In genomic region chr19:43562211-43562697, GRCh38 we compare ENCODE assay signal across 9 cellular contexts. TPM values are rescaled to one million over a fixed set of nuclear protein-coding genes. Genes with fewer than 3 reads are reported as not detected.
DNase-seq lines count a peak whose midpoint lies in the region; ATAC-seq and TF ChIP-seq lines count a peak whose summit lies in the region.
"Had no signal": no experiment of that assay in that cellular context is flagged by ENCODE, and none has a peak within 500 bp of the region (broad histone marks: within the 10 kb centered on the region; RNA-seq: fewer than 3 reads in every experiment).

No MANE protein-coding gene starts in this region.

- H3K27me3 ChIP-seq in BLaER1: no peaks in the 10 kb centered on the region
- no peaks in the 10 kb centered on the region for H3K27me3 ChIP-seq in HL-60 (ENCODE audit: insufficient read depth, poor library complexity, severe bottlenecking)
- no peaks in the 10 kb centered on the region for H3K27me3 ChIP-seq in naive thymus-derived CD4-positive, alpha-beta T cell (ENCODE audit: control insufficient read depth in 2 of 2, insufficient read depth in 2 of 2, low read length in 2 of 2)

- TF ChIP-seq CTCF in HL-60 (IDR thresholded peaks at IDR 0.05; ENCODE audit: insufficient read depth, low read length) (no peak), brain (conservative IDR thresholded peaks at IDR 0.05) (no peak), mesothelial cell of epicardium (IDR thresholded peaks at IDR 0.05; ENCODE audit: unreplicated experiment) (no peak)

- peak in 1 of 2 experiments; percentile 55 for DNase-seq in HL-60 (ENCODE audit: low read depth in 1 of 2, low spot score in 1 of 2)
- peak in 3 of 9 donors; percentile 8 to 20 (median 16) for DNase-seq in naive thymus-derived CD4-positive, alpha-beta T cell
- DNase-seq in COR-L47 (lab: John Stamatoyannopoulos, UW): no peak
- no peak for DNase-seq in mesothelial cell of epicardium (ENCODE audit: low spot score in 2 of 2, unreplicated experiment in 2 of 2)
- no peak for DNase-seq in mucosa of gallbladder (ENCODE audit: low spot score)

- POLR2A ChIA-PET in naive thymus-derived CD4-positive, alpha-beta T cell (lab: Charles Lee): interaction anchor here (2.8 to 5.8 kb wide), 2 partner anchors 12 to 33 kb away, joined by 12 to 46 read pairs; partner anchors contain the start of genes IRGQ, PINLYP, XRCC1 and ZNF576

- H3K4me1 Mint-ChIP-seq in brain (peaks cover 6% of the 10 kb centered on the region), mesothelial cell of epicardium (no peaks in the 10 kb centered on the region)
- peaks cover 33 to 67% (median 63%) of the 10 kb centered on the region in 7 donors for H3K4me1 Mint-ChIP-seq in naive thymus-derived CD4-positive, alpha-beta T cell

- H3K27ac Mint-ChIP-seq in brain (peak overlapping the region in 4 of 5 experiments; percentile 51 to 100 (median 56)), mesothelial cell of epicardium (no peak overlapping the region)
- peak overlapping the region; percentile 75 to 99 (median 96) for H3K27ac Mint-ChIP-seq in naive thymus-derived CD4-positive, alpha-beta T cell
- H3K27ac Mint-ChIP-seq: progenitor cell of endocrine pancreas had no signal

- H3K27ac ChIP-seq in BLaER1 (peak overlapping the region; percentile 95), HL-60 (replicated peaks) (peak overlapping the region; percentile 81)
- peak overlapping the region; percentile 79 for H3K27ac ChIP-seq in naive thymus-derived CD4-positive, alpha-beta T cell (ENCODE audit: low read depth, low read length)

- H3K9me3 Mint-ChIP-seq in brain (peaks cover 0 to 4% (median 0%) of the 10 kb centered on the region in 5 experiments), mesothelial cell of epicardium (no peaks in the 10 kb centered on the region)
- H3K9me3 Mint-ChIP-seq in naive thymus-derived CD4-positive, alpha-beta T cell: no peaks in the 10 kb centered on the region

- no peaks in the 10 kb centered on the region for H3K9me3 ChIP-seq in BLaER1
- H3K9me3 ChIP-seq in naive thymus-derived CD4-positive, alpha-beta T cell (ENCODE audit: control insufficient read depth in 2 of 3, low read length in 3 of 3): no peaks in the 10 kb centered on the region

- intact Hi-C loops in naive thymus-derived CD4-positive, alpha-beta T cell (cut with micrococcal nuclease): loop anchor here (1.0 to 2.0 kb wide), 4 partner anchors 13 to 34 kb away; partner anchors contain the start of genes PINLYP (in 2 of the 2), XRCC1 (in 2 of the 2), ZNF575 (in 2 of the 2) and IRGQ (in 1 of the 2)

- H3K4me3 ChIP-seq in BLaER1 (peak overlapping the region; percentile 14; the same call in 1 of the 2 replicates), HL-60 (replicated peaks; ENCODE audit: insufficient read depth, low read length) (no peak overlapping the region)
- peak overlapping the region; percentile 32 for H3K4me3 ChIP-seq in naive thymus-derived CD4-positive, alpha-beta T cell (ENCODE audit: low read length)

- H3K4me1 ChIP-seq in BLaER1: peaks cover 82% of the 10 kb centered on the region
- H3K4me1 ChIP-seq in naive thymus-derived CD4-positive, alpha-beta T cell (ENCODE audit: control insufficient read depth in 2 of 2, insufficient read depth in 2 of 2, low read length in 2 of 2): peaks cover 31 to 40% of the 10 kb centered on the region in 2 donors

- CTCF ChIA-PET in naive thymus-derived CD4-positive, alpha-beta T cell (lab: Charles Lee): interaction anchor here (1.1 to 2.2 kb wide), 2 partner anchors 22 to 32 kb away, joined by 4 to 8 read pairs; no protein-coding TSS in a partner anchor

- H3K4me2 ChIP-seq in BLaER1: peak overlapping the region; percentile 87

- peaks cover 17% of the 10 kb centered on the region for H3K36me3 ChIP-seq in BLaER1
- peaks cover 0 to 23% (median 0%) of the 10 kb centered on the region in 3 experiments for H3K36me3 ChIP-seq in naive thymus-derived CD4-positive, alpha-beta T cell (ENCODE audit: control insufficient read depth in 2 of 3, insufficient read depth in 3 of 3, low read length in 3 of 3)

- H3K4me3 Mint-ChIP-seq in brain (peak overlapping the region in 1 of 5 experiments; percentile 10), mesothelial cell of epicardium (no peak overlapping the region)
- peak overlapping the region; percentile 63 to 97 (median 87) for H3K4me3 Mint-ChIP-seq in naive thymus-derived CD4-positive, alpha-beta T cell

- H3K27me3 Mint-ChIP-seq in brain (no peaks in the 10 kb centered on the region), mesothelial cell of epicardium (ENCODE audit: low read depth) (no peaks in the 10 kb centered on the region)
- H3K27me3 Mint-ChIP-seq in naive thymus-derived CD4-positive, alpha-beta T cell: no peaks in the 10 kb centered on the region
- H3K27me3 Mint-ChIP-seq: progenitor cell of endocrine pancreas had no signal

- H3K9ac ChIP-seq in BLaER1: peak overlapping the region; percentile 63

- H4K20me1 ChIP-seq in BLaER1: no peaks in the 10 kb centered on the region

- peaks cover 50% of the 10 kb centered on the region for H3K36me3 Mint-ChIP-seq in brain
- H3K36me3 Mint-ChIP-seq in naive thymus-derived CD4-positive, alpha-beta T cell: peaks cover 0 to 31% (median 9%) of the 10 kb centered on the region in 5 donors
- H3K36me3 Mint-ChIP-seq in mesothelial cell of epicardium: peaks cover 28% of the 10 kb centered on the region

- peak; percentile 8 for ATAC-seq in naive thymus-derived CD4-positive, alpha-beta T cell
- ATAC-seq in GM18498 (IDR thresholded peaks at IDR 0.05; ENCODE audit: unreplicated experiment): no peak

RNA-seq across cellular contexts. Expression of gene XRCC1, which starts 13.1 kb away (rescaled TPM):
- polyA plus RNA-seq in brain (ENCODE audit: insufficient read depth, low read depth, low replicate concordance): 73.4 TPM
- 10 to 100 TPM; 32.0 to 36.1 (median 35.4) TPM for total RNA-seq in naive thymus-derived CD4-positive, alpha-beta T cell
- polyA plus RNA-seq in naive thymus-derived CD4-positive, alpha-beta T cell: 10 to 100 TPM; 27.2 to 34.8 TPM
- total RNA-seq in mesothelial cell of epicardium (52.3 to 58.5 TPM (median 56.1 TPM) in 3 replicates), mucosa of gallbladder (33.6 TPM)

RNA-seq across cellular contexts. Expression of gene PINLYP, which starts 13.3 kb away (rescaled TPM):
- polyA plus RNA-seq in brain (ENCODE audit: insufficient read depth, low read depth, low replicate concordance): 22.6 TPM
- 1 to 10 TPM in 2 of 5 experiments, under 1 TPM in 3; 0.27 to 5.8 (median 0.59) TPM for total RNA-seq in naive thymus-derived CD4-positive, alpha-beta T cell
- under 1 TPM in 1 of 2 donors, not detected in 1; 0.49 TPM for polyA plus RNA-seq in naive thymus-derived CD4-positive, alpha-beta T cell
- total RNA-seq in mesothelial cell of epicardium: 12.6 to 14.5 TPM (median 13.8 TPM) in 3 replicates
- 13.3 TPM for total RNA-seq in mucosa of gallbladder

RNA-seq across cellular contexts. Expression of gene ZNF575, which starts 29.3 kb away (rescaled TPM):
- polyA plus RNA-seq in brain (ENCODE audit: insufficient read depth, low read depth, low replicate concordance): 4.1 TPM
- 10 to 100 TPM in 2 of 5 experiments, 1 to 10 TPM in 3; 4.5 to 10.7 (median 5.6) TPM for total RNA-seq in naive thymus-derived CD4-positive, alpha-beta T cell
- 1 to 10 TPM; 2.7 to 3.5 TPM for polyA plus RNA-seq in naive thymus-derived CD4-positive, alpha-beta T cell
- total RNA-seq in mesothelial cell of epicardium: 2.3 to 2.8 TPM (median 2.6 TPM) in 3 replicates
- 4.1 TPM for total RNA-seq in mucosa of gallbladder

RNA-seq across cellular contexts. Expression of gene IRGQ, which starts 33.7 kb away (rescaled TPM):
- polyA plus RNA-seq in brain (ENCODE audit: insufficient read depth, low read depth, low replicate concordance): 7.8 TPM
- 10 to 100 TPM; 13.5 to 43.8 (median 18.9) TPM for total RNA-seq in naive thymus-derived CD4-positive, alpha-beta T cell
- polyA plus RNA-seq in naive thymus-derived CD4-positive, alpha-beta T cell: 1 to 10 TPM in 1 of 2 donors, under 1 TPM in 1; 0.32 to 1.1 TPM
- total RNA-seq in mesothelial cell of epicardium: 41.1 to 42.2 TPM (median 41.4 TPM) in 3 replicates
- 35.7 TPM for total RNA-seq in mucosa of gallbladder

RNA-seq across cellular contexts. Expression of gene ZNF576, which starts 34.1 kb away (rescaled TPM):
- 17.1 TPM for polyA plus RNA-seq in brain (ENCODE audit: insufficient read depth, low read depth, low replicate concordance)
- total RNA-seq in naive thymus-derived CD4-positive, alpha-beta T cell: 10 to 100 TPM in 4 of 5 experiments, 1 to 10 TPM in 1; 9.4 to 20.6 (median 19.5) TPM
- polyA plus RNA-seq in naive thymus-derived CD4-positive, alpha-beta T cell: 10 to 100 TPM in 1 of 2 donors, 1 to 10 TPM in 1; 8.6 to 15.7 TPM
- total RNA-seq in mesothelial cell of epicardium (11.4 to 12.6 TPM (median 12.6 TPM) in 3 replicates), mucosa of gallbladder (17.9 TPM)
